In genomic region chr1:109466440-109467300, GRCh38 we compare ENCODE assay signal across 1 cellular context.
TF ChIP-seq lines count a peak whose summit lies in the region.

TSS of gene SYPL2 (plus strand) at chr1:109466546. CDS start at chr1:109466844, 298 bp downstream.

TF ChIP-seq in HepG2, 621 proteins besides CTCF, POLR2A, EP300 and RAD21 (continued from another document and continues in another):
- TF ChIP-seq USF2 (IDR thresholded peaks at IDR 0.05; ENCODE audit: low read depth, low read length) (no peak), USF2 (CRISPR knock-in tag; IDR thresholded peaks at IDR 0.05; ENCODE audit: borderline replicate concordance) (peak; percentile 63; the same call in 1 of the 2 replicates), ZBTB2 (CRISPR knock-in tag; IDR thresholded peaks at IDR 0.05; ENCODE audit: low read depth) (no peak), KDM3A (CRISPR knock-in tag; IDR thresholded peaks at IDR 0.05; ENCODE audit: low read depth) (no peak), MXD3 (CRISPR knock-in tag; IDR thresholded peaks at IDR 0.05) (no peak), ARID4A (CRISPR knock-in tag; IDR thresholded peaks at IDR 0.05; ENCODE audit: borderline replicate concordance) (peak; percentile 67; the same call in 1 of the 2 replicates), JARID2 (CRISPR knock-in tag; IDR thresholded peaks at IDR 0.05; ENCODE audit: insufficient replicate concordance) (no peak), ZBTB40 (IDR thresholded peaks at IDR 0.05) (no peak), ZBTB40 (CRISPR knock-in tag; IDR thresholded peaks at IDR 0.05) (no peak), RBM22 (optimal IDR thresholded peaks at IDR 0.05; ENCODE audit: low read length) (no peak), CBX2 (IDR thresholded peaks at IDR 0.05; ENCODE audit: low read depth, low read length) (no peak), CBX2 (CRISPR knock-in tag; IDR thresholded peaks at IDR 0.05; ENCODE audit: low read depth) (peak; percentile 89), ZMYM4 (CRISPR knock-in tag; IDR thresholded peaks at IDR 0.05) (0 out of 2 replicates have a peak, but pooled peaks have one; percentile 23), FLYWCH1 (CRISPR knock-in tag; IDR thresholded peaks at IDR 0.05) (no peak), RARA (CRISPR knock-in tag; IDR thresholded peaks at IDR 0.05) (no peak), ZNF770 (CRISPR knock-in tag; IDR thresholded peaks at IDR 0.05) (no peak), RFX1 (IDR thresholded peaks at IDR 0.05) (no peak), HNRNPLL (IDR thresholded peaks at IDR 0.05; ENCODE audit: low read depth, low read length, poor library complexity, severe bottlenecking) (peak; percentile 79), ZBTB3 (CRISPR knock-in tag; IDR thresholded peaks at IDR 0.05; ENCODE audit: borderline replicate concordance, low read depth) (no peak), PHF5A (CRISPR knock-in tag; IDR thresholded peaks at IDR 0.05; ENCODE audit: low read depth, unreplicated experiment) (no peak), ESRRA (CRISPR knock-in tag; IDR thresholded peaks at IDR 0.05; ENCODE audit: low read depth) (no peak), ZNF773 (CRISPR knock-in tag; IDR thresholded peaks at IDR 0.05; ENCODE audit: borderline replicate concordance) (0 out of 2 replicates have a peak, but pooled peaks have one; percentile 15), UBTF (CRISPR knock-in tag; IDR thresholded peaks at IDR 0.05) (peak; percentile 81; the same call in 1 of the 2 replicates), PRDM10 (CRISPR knock-in tag; IDR thresholded peaks at IDR 0.05; ENCODE audit: low read depth) (no peak), SMARCC2 (IDR thresholded peaks at IDR 0.05) (no peak), ZNF253 (CRISPR knock-in tag; IDR thresholded peaks at IDR 0.05; ENCODE audit: borderline replicate concordance) (no peak), MTA1 (CRISPR knock-in tag; IDR thresholded peaks at IDR 0.05; ENCODE audit: borderline replicate concordance) (peak; percentile 69; the same call in 1 of the 2 replicates)
